ENCODE assay signal across 8 cellular contexts in genomic region chr5:10288600-10289213, GRCh38. TPM values are rescaled to one million over a fixed set of nuclear protein-coding genes. Genes with fewer than 3 reads are reported as not detected.
A peak's percentile ranks its signal among the peaks of the same experiment; 100 is the strongest.
DNase-seq lines count a peak whose midpoint lies in the region; ATAC-seq and TF ChIP-seq lines count a peak whose summit lies in the region.

No MANE protein-coding gene starts in this region.

- H3K4me3 Mint-ChIP-seq in MCF 10A (ENCODE audit: unreplicated experiment) (peak overlapping the region; percentile 46), glutamatergic neuron (ENCODE audit: unreplicated experiment) (no peak overlapping the region)

- H3K4me1 Mint-ChIP-seq in MCF 10A (ENCODE audit: insufficient read depth, unreplicated experiment) (peaks cover 21% of the 10 kb centered on the region), glutamatergic neuron (ENCODE audit: low read depth, unreplicated experiment) (no peaks in the 10 kb centered on the region)

- H3K27me3 Mint-ChIP-seq in MCF 10A (ENCODE audit: insufficient read depth, unreplicated experiment) (no peaks in the 10 kb centered on the region), glutamatergic neuron (ENCODE audit: unreplicated experiment) (peaks cover 3% of the 10 kb centered on the region)

- no peak for TF ChIP-seq CTCF in MCF 10A (IDR thresholded peaks at IDR 0.05; ENCODE audit: unreplicated experiment)
- TF ChIP-seq CTCF in glutamatergic neuron (IDR thresholded peaks at IDR 0.05; ENCODE audit: partially characterized antibody, unreplicated experiment) = no peak

- intact Hi-C loops in MCF 10A (cut with micrococcal nuclease) = no loop called here
- intact Hi-C loops in posterior cingulate gyrus (cut with DNase I) = loop anchor here (10.0 kb wide), 2 partner anchors 66 to 336 kb away; partner anchors contain the start of gene MARCHF6

- BruUV-seq in MCF 10A (replicated peaks; lab: Mats Ljungman, UMichigan) = no TSS peak

- H3K27ac Mint-ChIP-seq in MCF 10A (ENCODE audit: low read depth, unreplicated experiment) (peak overlapping the region; percentile 92), glutamatergic neuron (ENCODE audit: unreplicated experiment) (no peak overlapping the region)

- CTCF ChIA-PET in MCF 10A (lab: Yijun Ruan, JAX) = no interaction called here

- peaks cover 52% of the 10 kb centered on the region for H3K36me3 Mint-ChIP-seq in MCF 10A (ENCODE audit: insufficient read depth, unreplicated experiment)
- H3K36me3 Mint-ChIP-seq in glutamatergic neuron (ENCODE audit: unreplicated experiment) = peaks cover 4% of the 10 kb centered on the region

- H3K9me3 Mint-ChIP-seq in MCF 10A (ENCODE audit: unreplicated experiment) = no peaks in the 10 kb centered on the region
- H3K9me3 Mint-ChIP-seq in glutamatergic neuron (ENCODE audit: unreplicated experiment) = peaks cover 3% of the 10 kb centered on the region

- peak; percentile 66 for ATAC-seq in GM18517 (IDR thresholded peaks at IDR 0.05; ENCODE audit: unreplicated experiment)
- peak; percentile 47 for ATAC-seq in HG03442 (IDR thresholded peaks at IDR 0.05; ENCODE audit: unreplicated experiment)

- POLR2A ChIA-PET in MCF 10A (lab: Yijun Ruan, JAX) = interaction anchor here (0.6 to 3.2 kb wide), 8 partner anchors 13 to 69 kb away, joined by 3 to 33 read pairs (median 6); partner anchors contain the start of genes CMBL and MARCHF6

- DNase-seq in NCI-H748 treated with DMSO at 0.1 percent for 48 hours (lab: John Stamatoyannopoulos, UW) (peak; percentile 100), MCF 10A (ENCODE audit: unreplicated experiment) (peak; percentile 94), posterior cingulate gyrus (peak in 7 of 10 donors; percentile 14 to 85 (median 42)), GF-D8 (lab: John Stamatoyannopoulos, UW) (no peak), glutamatergic neuron (no peak), NOMO-1 treated with DMSO at 0.1 percent for 48 hours (lab: John Stamatoyannopoulos, UW; ENCODE audit: unreplicated experiment) (no peak)

RNA-seq across cellular contexts. Expression of gene CMBL, which starts 19.0 kb away (rescaled TPM):
- total RNA-seq in MCF 10A (2022) (17.6 and 24.9 TPM in 2 replicates), glutamatergic neuron (ENCODE audit: unreplicated experiment) (2.2 TPM)

RNA-seq across cellular contexts. Expression of gene CCT5, which starts 38.6 kb away (rescaled TPM):
- 220 and 322 TPM in 2 replicates for total RNA-seq in MCF 10A (2022)
- total RNA-seq in glutamatergic neuron (ENCODE audit: unreplicated experiment) = 284 TPM

RNA-seq across cellular contexts. Expression of gene ATPSCKMT, which starts 39.0 kb away (rescaled TPM):
- total RNA-seq in MCF 10A (2022) (14.4 and 15.2 TPM in 2 replicates), glutamatergic neuron (ENCODE audit: unreplicated experiment) (17.8 TPM)

Comparison
In these comparisons a context has a peak if more than half of its experiments do, and no peak if none do; other contexts are left out.
1. DNase-seq: peak in NCI-H748 treated with DMSO at 0.1 percent for 48 hours (single experiment), MCF 10A (single experiment) and posterior cingulate gyrus (7 of 10); none in GF-D8 (single experiment), glutamatergic neuron (single experiment) and NOMO-1 treated with DMSO at 0.1 percent for 48 hours (single experiment).